23 cellular contexts compared by ENCODE assay signal in the genomic region with DNA sequence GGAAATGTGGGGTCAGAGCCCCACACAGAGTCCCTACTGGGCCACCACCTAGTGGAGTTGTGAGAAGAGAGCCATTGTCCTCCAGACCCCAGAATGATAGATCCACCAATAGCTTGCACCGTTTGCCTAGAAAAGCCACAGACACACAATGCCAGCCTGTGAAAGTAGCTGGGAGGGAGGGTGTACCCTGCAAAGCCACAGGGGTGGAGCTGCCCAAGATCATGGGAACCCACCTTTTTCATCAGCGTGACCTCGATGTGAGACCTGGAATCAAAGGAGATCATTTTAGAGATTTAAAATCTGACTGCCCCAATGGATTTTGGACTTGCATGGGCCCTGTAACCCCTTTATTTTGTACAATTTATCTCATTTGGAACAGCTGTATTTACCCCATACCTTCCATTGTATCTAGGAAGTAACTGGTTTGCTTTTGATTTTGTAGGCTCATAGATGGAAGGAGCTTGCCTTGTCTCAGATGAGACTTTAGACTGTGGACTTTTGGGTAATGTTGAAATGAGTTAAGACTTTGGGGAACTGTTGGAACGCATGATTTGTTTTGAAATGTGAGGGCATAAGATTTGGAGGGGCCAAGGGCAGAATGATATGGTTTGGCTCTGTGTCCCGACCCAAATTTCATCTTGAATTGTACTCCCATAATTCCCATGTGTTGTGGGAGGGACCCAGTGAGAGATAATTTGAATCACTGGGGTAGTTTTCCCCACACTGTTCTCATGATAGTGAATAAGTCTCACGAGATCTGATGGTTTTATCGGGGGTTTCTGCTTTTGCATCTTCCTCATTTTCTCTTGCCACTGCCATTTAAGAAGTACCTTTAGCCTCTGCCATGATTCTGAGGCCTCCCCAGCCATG. TPM values are rescaled to one million over a fixed set of nuclear protein-coding genes. Genes with fewer than 3 reads are reported as not detected.
DNase-seq lines count a peak whose midpoint lies in the region; ATAC-seq and TF ChIP-seq lines count a peak whose summit lies in the region.
"Had no signal": no experiment of that assay in that cellular context is flagged by ENCODE, and none has a peak within 500 bp of the region (broad histone marks: within the 10 kb centered on the region; RNA-seq: fewer than 3 reads in every experiment).

No MANE protein-coding gene starts in this region.

- H3K79me2 ChIP-seq in GM23338 (replicated peaks; ENCODE audit: insufficient read depth), result no peaks in the 10 kb centered on the region

- peaks cover 49% of the 10 kb centered on the region for H3K4me1 Mint-ChIP-seq in activated T-cell treated with anti-CD3 and anti-CD28 coated beads, Interleukin-2, amount 50 U/mL, for 24 hours (ENCODE audit: low read depth)
- peaks cover 15% of the 10 kb centered on the region for H3K4me1 Mint-ChIP-seq in activated T-cell treated with anti-CD3 and anti-CD28 coated beads, Interleukin-2, amount 50 U/mL, for 4 hours (ENCODE audit: low read depth)
- H3K4me1 Mint-ChIP-seq in GM23338 (peaks cover 33% of the 10 kb centered on the region), activated B cell treated with CpG ODN at 0.5 μM for 24 hours (peaks cover 49% of the 10 kb centered on the region), naive B cell (peaks cover 43 to 78% (median 73%) of the 10 kb centered on the region in 3 donors)
- H3K4me1 Mint-ChIP-seq in stimulated activated effector memory CD8-positive, alpha-beta T cell treated with anti-CD3 and anti-CD28 coated beads, Interleukin-12 subunit alpha, Interleukin-12 subunit beta, amount 100 ng/mL, for 72 hours, result peaks cover 14% of the 10 kb centered on the region

- CTCF ChIA-PET in activated B cell treated with CpG ODN at 0.5 μM for 24 hours (lab: Charles Lee), result no interaction called here

- no peaks in the 10 kb centered on the region for H3K36me3 Mint-ChIP-seq in activated T-cell treated with anti-CD3 and anti-CD28 coated beads, Interleukin-2, amount 50 U/mL, for 24 hours (ENCODE audit: low read depth)
- no peaks in the 10 kb centered on the region for H3K36me3 Mint-ChIP-seq in activated T-cell treated with anti-CD3 and anti-CD28 coated beads, Interleukin-2, amount 50 U/mL, for 4 hours (ENCODE audit: insufficient read depth)
- H3K36me3 Mint-ChIP-seq in GM23338 (ENCODE audit: low read depth) (no peaks in the 10 kb centered on the region), activated B cell treated with CpG ODN at 0.5 μM for 24 hours (ENCODE audit: low read depth) (peaks cover 2% of the 10 kb centered on the region), naive B cell (peaks cover 0 to 14% of the 10 kb centered on the region in 2 donors)
- H3K36me3 Mint-ChIP-seq in stimulated activated effector memory CD8-positive, alpha-beta T cell treated with anti-CD3 and anti-CD28 coated beads, Interleukin-12 subunit alpha, Interleukin-12 subunit beta, amount 100 ng/mL, for 72 hours, result no peaks in the 10 kb centered on the region

- no peaks in the 10 kb centered on the region for H3K27me3 ChIP-seq in GM23338 (ENCODE audit: insufficient read depth)
- peaks cover 0 to 6% of the 10 kb centered on the region in 2 donors for H3K27me3 ChIP-seq in right lobe of liver

- no peak for DNase-seq in activated T-cell treated with anti-CD3 and anti-CD28 coated beads, Interleukin-2, amount 50 U/mL, for 24 hours
- DNase-seq in activated T-cell treated with anti-CD3 and anti-CD28 coated beads, Interleukin-2, amount 50 U/mL, for 4 hours, result no peak
- DNase-seq in GM23338 (ENCODE audit: low spot score), result no peak
- DNase-seq in activated B cell treated with CpG ODN at 0.5 μM for 24 hours, result no peak
- no peak for DNase-seq in naive B cell
- no peak for DNase-seq in stimulated activated effector memory CD8-positive, alpha-beta T cell treated with anti-CD3 and anti-CD28 coated beads, Interleukin-12 subunit alpha, Interleukin-12 subunit beta, amount 100 ng/mL, for 72 hours (ENCODE audit: low spot score in 2 of 2)
- no peak for DNase-seq in GM13977 (ENCODE audit: low spot score)
- no peak for DNase-seq in right lobe of liver
- DNase-seq: H9, HFFc6, NCI-H1105, NCI-H146, NCI-H2029, NCI-H226, NCI-H510A treated with DMSO at 0.1 percent for 48 hours, NCI-H748 treated with DMSO at 0.1 percent for 48 hours, PC-9, SHP77 treated with DMSO at 0.1 percent for 48 hours had no signal

- H4K20me1 ChIP-seq in GM23338 (replicated peaks; ENCODE audit: insufficient read depth), result no peaks in the 10 kb centered on the region

- H3K9me3 ChIP-seq in right lobe of liver, result no peaks in the 10 kb centered on the region
- H3K9me3 ChIP-seq: A549 had no signal

- no peaks in the 10 kb centered on the region for H3F3A ChIP-seq in GM23338 (replicated peaks; ENCODE audit: low read depth)

- peak overlapping the region; percentile 72; the same call in 1 of the 2 replicates for H2AFZ ChIP-seq in GM23338
- H2AFZ ChIP-seq: PC-9 had no signal

- 52% methylated on average over 7 of the region's 7 CpGs for WGBS in right lobe of liver (ENCODE audit: insufficient coverage, low coverage, low lambda C conversion rate, missing lambda C conversion rate)

- in situ Hi-C loops in GM13977 (cut with MboI; ENCODE audit: low pct_unique_long_range_greater_than_20kb, low sequenced_read_pairs, unreplicated experiment), result no loop called here

- H3K27ac ChIP-seq in GM23338 (ENCODE audit: low read depth) (no peak overlapping the region), right lobe of liver (no peak overlapping the region)
- H3K27ac ChIP-seq: A549, PC-9, RWPE1 had no signal

- H3K27me3 Mint-ChIP-seq in activated T-cell treated with anti-CD3 and anti-CD28 coated beads, Interleukin-2, amount 50 U/mL, for 24 hours, result no peaks in the 10 kb centered on the region
- no peaks in the 10 kb centered on the region for H3K27me3 Mint-ChIP-seq in activated T-cell treated with anti-CD3 and anti-CD28 coated beads, Interleukin-2, amount 50 U/mL, for 4 hours (ENCODE audit: low read depth)
- H3K27me3 Mint-ChIP-seq in GM23338 (ENCODE audit: insufficient read depth, low read depth, poor library complexity), result no peaks in the 10 kb centered on the region
- no peaks in the 10 kb centered on the region for H3K27me3 Mint-ChIP-seq in activated B cell treated with CpG ODN at 0.5 μM for 24 hours
- peaks cover 0 to 4% (median 0%) of the 10 kb centered on the region in 3 donors for H3K27me3 Mint-ChIP-seq in naive B cell
- H3K27me3 Mint-ChIP-seq: B cell had no signal

- peaks cover 12% of the 10 kb centered on the region for H3K9me2 ChIP-seq in GM23338 (ENCODE audit: insufficient read depth)

- intact Hi-C loops in activated B cell treated with CpG ODN at 0.5 μM for 24 hours (cut with micrococcal nuclease) (no loop called here), right lobe of liver (cut with DNase I) (no loop called here)

- H3K9me3 Mint-ChIP-seq in activated T-cell treated with anti-CD3 and anti-CD28 coated beads, Interleukin-2, amount 50 U/mL, for 24 hours, result no peaks in the 10 kb centered on the region
- H3K9me3 Mint-ChIP-seq in activated T-cell treated with anti-CD3 and anti-CD28 coated beads, Interleukin-2, amount 50 U/mL, for 4 hours, result peaks cover 3% of the 10 kb centered on the region
- H3K9me3 Mint-ChIP-seq in GM23338 (no peaks in the 10 kb centered on the region), activated B cell treated with CpG ODN at 0.5 μM for 24 hours (no peaks in the 10 kb centered on the region), naive B cell (peaks cover 0 to 11% (median 0%) of the 10 kb centered on the region in 7 donors)
- H3K9me3 Mint-ChIP-seq in stimulated activated effector memory CD8-positive, alpha-beta T cell treated with anti-CD3 and anti-CD28 coated beads, Interleukin-12 subunit alpha, Interleukin-12 subunit beta, amount 100 ng/mL, for 72 hours, result no peaks in the 10 kb centered on the region
- H3K9me3 Mint-ChIP-seq: HFFc6 had no signal

- POLR2A ChIA-PET in activated B cell treated with CpG ODN at 0.5 μM for 24 hours (lab: Charles Lee), result no interaction called here

- H3K4me2 ChIP-seq in GM23338, result no peak overlapping the region
- H3K4me2 ChIP-seq: A549, PC-9 had no signal

- H3K4me1 ChIP-seq in GM23338 (ENCODE audit: insufficient read depth) (peaks cover 43% of the 10 kb centered on the region), right lobe of liver (no peaks in the 10 kb centered on the region)
- H3K4me1 ChIP-seq: A549 had no signal

- no peak overlapping the region for H3K4me3 ChIP-seq in GM23338
- no peak overlapping the region for H3K4me3 ChIP-seq in right lobe of liver
- H3K4me3 ChIP-seq: A549, K562, PC-9 had no signal

- H3K27ac Mint-ChIP-seq in activated T-cell treated with anti-CD3 and anti-CD28 coated beads, Interleukin-2, amount 50 U/mL, for 24 hours, result peak overlapping the region; percentile 2
- H3K27ac Mint-ChIP-seq in GM23338 (no peak overlapping the region; the same call in 1 of the 2 replicates), activated B cell treated with CpG ODN at 0.5 μM for 24 hours (peak overlapping the region; percentile 74), naive B cell (peak overlapping the region in 4 of 6 donors; percentile 6 to 75 (median 52))
- H3K27ac Mint-ChIP-seq in stimulated activated effector memory CD8-positive, alpha-beta T cell treated with anti-CD3 and anti-CD28 coated beads, Interleukin-12 subunit alpha, Interleukin-12 subunit beta, amount 100 ng/mL, for 72 hours, result no peak overlapping the region
- H3K27ac Mint-ChIP-seq: B cell, H9, HFFc6 had no signal

- TF ChIP-seq POLR2A in right lobe of liver (IDR thresholded peaks at IDR 0.05), result no peak

- ATAC-seq in activated T-cell treated with anti-CD3 and anti-CD28 coated beads, Interleukin-2, amount 50 U/mL, for 4 hours, result no peak
- ATAC-seq in GM23338 (no peak), activated B cell treated with CpG ODN at 0.5 μM for 24 hours (ENCODE audit: low read depth) (no peak), naive B cell (ENCODE audit: low read depth in 2 of 2) (peak in 1 of 2 donors; percentile 27), right lobe of liver (no peak)
- no peak for ATAC-seq in stimulated activated effector memory CD8-positive, alpha-beta T cell treated with anti-CD3 and anti-CD28 coated beads, Interleukin-12 subunit alpha, Interleukin-12 subunit beta, amount 100 ng/mL, for 72 hours
- ATAC-seq: A549, HepG2, K562 had no signal

- no peak overlapping the region for H3K4me3 Mint-ChIP-seq in activated T-cell treated with anti-CD3 and anti-CD28 coated beads, Interleukin-2, amount 50 U/mL, for 24 hours
- H3K4me3 Mint-ChIP-seq in activated T-cell treated with anti-CD3 and anti-CD28 coated beads, Interleukin-2, amount 50 U/mL, for 4 hours, result no peak overlapping the region
- no peak overlapping the region for H3K4me3 Mint-ChIP-seq in GM23338
- no peak overlapping the region for H3K4me3 Mint-ChIP-seq in activated B cell treated with CpG ODN at 0.5 μM for 24 hours
- peak overlapping the region in 2 of 8 donors; percentile 51 to 70 for H3K4me3 Mint-ChIP-seq in naive B cell
- H3K4me3 Mint-ChIP-seq in stimulated activated effector memory CD8-positive, alpha-beta T cell treated with anti-CD3 and anti-CD28 coated beads, Interleukin-12 subunit alpha, Interleukin-12 subunit beta, amount 100 ng/mL, for 72 hours, result no peak overlapping the region
- H3K4me3 Mint-ChIP-seq: B cell, H9, HFFc6 had no signal

- no peaks in the 10 kb centered on the region for H3K36me3 ChIP-seq in GM23338 (ENCODE audit: insufficient read depth)
- no peaks in the 10 kb centered on the region for H3K36me3 ChIP-seq in right lobe of liver

- TF ChIP-seq CTCF in GM23338 (conservative IDR thresholded peaks at IDR 0.05; ENCODE audit: low read depth in 2 of 2), result no peak
- TF ChIP-seq CTCF in activated B cell treated with CpG ODN at 0.5 μM for 24 hours (IDR thresholded peaks at IDR 0.05), result no peak
- no peak for TF ChIP-seq CTCF in GM13977 (IDR thresholded peaks at IDR 0.05; ENCODE audit: extremely low read depth, insufficient read depth, missing control alignments)
- no peak for TF ChIP-seq CTCF in right lobe of liver (IDR thresholded peaks at IDR 0.05)

RNA-seq across cellular contexts. Expression of a gene that starts 49.0 kb away (rescaled TPM):
- 100 to 1,000 TPM; 100 to 125 (median 109) TPM for total RNA-seq in activated T-cell treated with anti-CD3 and anti-CD28 coated beads, Interleukin-2, amount 50 U/mL, for 4 hours
- total RNA-seq in GM23338 (2014; rRNA removed; shearing (Covaris generic)), result 49.3 and 51.9 TPM in 2 replicates
- polyA plus RNA-seq in GM23338 (2016; fragmentation: Nextera tagmentation; extraction: Ambion mirVana) (56.5 and 65.0 TPM in 2 replicates), naive B cell (ENCODE audit: low read depth in 6 of 6) (100 to 1,000 TPM; 102 to 329 (median 161) TPM)
- total RNA-seq in activated B cell treated with CpG ODN at 0.5 μM for 24 hours (19.0 and 19.4 TPM in 2 replicates), right lobe of liver (under 1 TPM in 2 of 6 experiments, not detected in 4; 0.25 to 0.40 TPM)
- total RNA-seq: HepG2, HFFc6 had no signal
- polyA plus RNA-seq: A549, HepG2, K562 had no signal

Comparison
In these comparisons a context has a peak if more than half of its experiments do, and no peak if none do; other contexts are left out.
1. H3K27ac Mint-ChIP-seq: peak in activated T-cell treated with anti-CD3 and anti-CD28 coated beads, Interleukin-2, amount 50 U/mL, for 24 hours (single experiment), activated B cell treated with CpG ODN at 0.5 μM for 24 hours (single experiment) and naive B cell (4 of 6); none in GM23338 (single experiment) and stimulated activated effector memory CD8-positive, alpha-beta T cell treated with anti-CD3 and anti-CD28 coated beads, Interleukin-12 subunit alpha, Interleukin-12 subunit beta, amount 100 ng/mL, for 72 hours (single experiment).
2. RNA of a gene that starts 49.0 kb away (total RNA-seq): 100 to 125 TPM in activated T-cell treated with anti-CD3 and anti-CD28 coated beads, Interleukin-2, amount 50 U/mL, for 4 hours, 49.3 to 51.9 TPM in GM23338 and 19.0 to 19.4 TPM in activated B cell treated with CpG ODN at 0.5 μM for 24 hours; 0.25 to 0.40 TPM in right lobe of liver; every median in the first group is over 10 times any median in the second.